In genomic region chr15:81942655-81943054, GRCh38 we compare ENCODE assay signal across 32 cellular contexts.
"Had no signal": no experiment of that assay in that cellular context is flagged by ENCODE, and none has a peak within 500 bp of the region (broad histone marks: within the 10 kb centered on the region; RNA-seq: fewer than 3 reads in every experiment).

No MANE protein-coding gene starts in this region.

- H3K27me3 Mint-ChIP-seq: activated CD4-positive, alpha-beta memory T cell treated with anti-CD3 and anti-CD28 coated beads, Interleukin-2, amount 10 ng/mL, durations not matched to agents 7 days and 5 days had no signal

- DNase-seq: activated CD4-positive, alpha-beta memory T cell treated with anti-CD3 and anti-CD28 coated beads, Interleukin-2, amount 10 ng/mL, durations not matched to agents 7 days and 5 days; activated CD4-positive, alpha-beta T cell treated with anti-CD3 and anti-CD28 coated beads for 1 hour; activated CD4-positive, alpha-beta T cell treated with anti-CD3 and anti-CD28 coated beads for 4 hours; activated CD4-positive, alpha-beta T cell treated with anti-CD3 and anti-CD28 coated beads, Interleukin-2, amount 10 ng/mL, durations not matched to agents 7 days and 5 days; activated CD4-positive, alpha-beta T cell treated with anti-CD3 and anti-CD28 coated beads, Interleukin-2, amount 50 U/mL, for 4 hours; activated CD8-positive, alpha-beta memory T cell treated with anti-CD3 and anti-CD28 coated beads, Interleukin-2, amount 50 U/mL, for 48 hours; activated gamma-delta T cell; activated naive CD4-positive, alpha-beta T cell; activated naive CD4-positive, alpha-beta T cell treated with anti-CD3 and anti-CD28 coated beads, Interleukin-2, amount 10 ng/mL, durations not matched to agents 7 days and 5 days; activated naive CD8-positive, alpha-beta T cell treated with anti-CD3 and anti-CD28 coated beads, Interleukin-2, amount 10 ng/mL, durations not matched to agents 7 days and 5 days; activated T-cell treated with anti-CD3 and anti-CD28 coated beads for 4 hours; activated T-cell treated with anti-CD3 and anti-CD28 coated beads, Interleukin-2, amount 50 U/mL, for 24 hours; activated T-cell treated with anti-CD3 and anti-CD28 coated beads, Interleukin-2, amount 50 U/mL, for 72 hours; central memory CD4-positive, alpha-beta T cell; cerebellar nuclear complex; colonic mucosa; effector CD8-positive, alpha-beta T cell; foreskin fibroblast; head of caudate nucleus; T-helper 17 cell; T1000 had no signal

- H3K4me3 Mint-ChIP-seq: activated CD4-positive, alpha-beta memory T cell treated with anti-CD3 and anti-CD28 coated beads, Interleukin-2, amount 10 ng/mL, durations not matched to agents 7 days and 5 days; activated CD4-positive, alpha-beta T cell treated with anti-CD3 and anti-CD28 coated beads, Interleukin-2, amount 10 ng/mL, durations not matched to agents 7 days and 5 days; activated naive CD4-positive, alpha-beta T cell treated with anti-CD3 and anti-CD28 coated beads, Interleukin-2, amount 10 ng/mL, durations not matched to agents 7 days and 5 days; activated naive CD8-positive, alpha-beta T cell treated with anti-CD3 and anti-CD28 coated beads, Interleukin-2, amount 10 ng/mL, durations not matched to agents 7 days and 5 days; activated T-cell treated with anti-CD3 and anti-CD28 coated beads, Interleukin-2, amount 50 U/mL, for 24 hours; activated T-cell treated with anti-CD3 and anti-CD28 coated beads, Interleukin-2, amount 50 U/mL, for 72 hours; brain; T-helper 17 cell; T-helper 2 cell treated with Interferon-gamma antibody and Interleukin-4, amounts not matched to agents 5 μg/mL and 100 μg/mL, for 36 hours; WTC11 had no signal

- H3K36me3 Mint-ChIP-seq: activated naive CD4-positive, alpha-beta T cell treated with anti-CD3 and anti-CD28 coated beads, Interleukin-2, amount 10 ng/mL, durations not matched to agents 7 days and 5 days; activated naive CD8-positive, alpha-beta T cell treated with anti-CD3 and anti-CD28 coated beads, Interleukin-2, amount 10 ng/mL, durations not matched to agents 7 days and 5 days had no signal

- H3K4me3 ChIP-seq: ascending aorta, breast epithelium, cardiac muscle cell, colonic mucosa had no signal

- H3K36me3 ChIP-seq: ascending aorta, breast epithelium, cardiac muscle cell, colonic mucosa had no signal

- H3K27me3 ChIP-seq: ascending aorta, breast epithelium, cardiac muscle cell, colonic mucosa had no signal

- H3K27ac ChIP-seq: ascending aorta, breast epithelium, cardiac muscle cell, colonic mucosa, VCaP had no signal

- H3K4me1 ChIP-seq: breast epithelium, colonic mucosa had no signal

- ATAC-seq: activated naive CD4-positive, alpha-beta T cell treated with anti-CD3 and anti-CD28 coated beads, Interleukin-2, amount 50 U/mL, for 72 hours; activated T-cell treated with anti-CD3 and anti-CD28 coated beads, Interleukin-2, amount 50 U/mL, for 72 hours; esophagus mucosa; T-helper 17 cell; WTC11 had no signal

- FAIRE-seq: endometrium, frontal cortex had no signal

- H3K4me1 Mint-ChIP-seq: activated CD4-positive, alpha-beta memory T cell treated with anti-CD3 and anti-CD28 coated beads, Interleukin-2, amount 10 ng/mL, durations not matched to agents 7 days and 5 days; activated CD4-positive, alpha-beta T cell treated with anti-CD3 and anti-CD28 coated beads, Interleukin-2, amount 10 ng/mL, durations not matched to agents 7 days and 5 days; activated naive CD4-positive, alpha-beta T cell treated with anti-CD3 and anti-CD28 coated beads, Interleukin-2, amount 10 ng/mL, durations not matched to agents 7 days and 5 days; activated naive CD8-positive, alpha-beta T cell treated with anti-CD3 and anti-CD28 coated beads, Interleukin-2, amount 10 ng/mL, durations not matched to agents 7 days and 5 days; T-helper 17 cell had no signal

- H3K9me3 ChIP-seq: colonic mucosa had no signal

- H3K27ac Mint-ChIP-seq: activated CD4-positive, alpha-beta memory T cell treated with anti-CD3 and anti-CD28 coated beads, Interleukin-2, amount 10 ng/mL, durations not matched to agents 7 days and 5 days; activated CD4-positive, alpha-beta T cell treated with anti-CD3 and anti-CD28 coated beads, Interleukin-2, amount 10 ng/mL, durations not matched to agents 7 days and 5 days; activated naive CD4-positive, alpha-beta T cell treated with anti-CD3 and anti-CD28 coated beads, Interleukin-2, amount 10 ng/mL, durations not matched to agents 7 days and 5 days; activated naive CD4-positive, alpha-beta T cell treated with anti-CD3 and anti-CD28 coated beads, Interleukin-2, amount 50 U/mL, for 72 hours; activated naive CD8-positive, alpha-beta T cell treated with anti-CD3 and anti-CD28 coated beads, Interleukin-2, amount 10 ng/mL, durations not matched to agents 7 days and 5 days; activated T-cell treated with anti-CD3 and anti-CD28 coated beads, Interleukin-2, amount 50 U/mL, for 24 hours; activated T-cell treated with anti-CD3 and anti-CD28 coated beads, Interleukin-2, amount 50 U/mL, for 72 hours; T-helper 17 cell; T-helper 2 cell treated with Interferon-gamma antibody and Interleukin-4, amounts not matched to agents 5 μg/mL and 100 μg/mL, for 36 hours; WTC11 had no signal
